Comparison of ENCODE assay signal across 1 cellular context in the genomic region with DNA sequence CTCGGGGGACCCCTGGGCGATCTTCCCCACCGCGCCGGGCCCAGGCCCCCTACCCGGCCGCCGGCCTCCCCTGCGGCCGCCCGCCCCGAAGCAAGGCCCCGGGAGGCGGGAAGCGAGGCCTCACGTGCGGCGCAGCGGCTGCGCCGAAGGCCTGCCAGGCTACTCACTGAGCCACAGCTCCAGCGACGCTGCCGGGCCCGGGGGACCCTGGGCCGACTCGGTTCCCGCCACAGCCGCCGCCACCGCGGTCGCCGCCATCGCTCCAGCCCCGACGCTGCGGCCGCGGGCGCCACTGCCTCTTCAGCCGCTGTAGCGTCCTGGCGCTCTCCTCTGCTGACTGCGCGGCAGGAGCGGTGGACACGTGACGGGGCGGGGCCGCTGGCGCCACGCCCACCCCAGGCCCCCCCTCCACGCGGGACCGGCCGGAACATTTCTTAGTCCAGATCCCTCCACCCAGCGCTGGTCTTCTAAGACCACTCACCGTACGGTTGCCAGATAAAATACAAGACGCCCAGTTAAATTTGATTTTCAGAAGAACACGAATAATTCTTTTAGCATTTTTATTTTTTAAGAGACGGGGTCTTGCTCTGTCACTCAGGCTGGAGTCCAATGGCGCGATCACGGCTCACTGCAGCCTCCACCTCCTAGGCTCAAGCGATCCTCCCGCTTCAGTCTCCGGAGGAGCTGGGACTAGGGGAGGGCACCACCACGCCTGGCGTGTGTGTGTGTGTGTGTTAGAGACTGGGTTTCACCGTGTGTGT.
TF ChIP-seq lines count a peak whose summit lies in the region.

Gene GGA2 (minus strand): TSS at position 341 of the 761 bp plus-strand sequence. CDS start 83 bp downstream, at position 258.

TF ChIP-seq in HepG2, 621 proteins besides CTCF, POLR2A, EP300 and RAD21 (continued from another document and continues in another):
- TF ChIP-seq CREBL2 (CRISPR knock-in tag; IDR thresholded peaks at IDR 0.05; ENCODE audit: borderline replicate concordance) (peak; percentile 94; the same call in 1 of the 2 replicates), ZNF260 (CRISPR knock-in tag; IDR thresholded peaks at IDR 0.05; ENCODE audit: borderline replicate concordance, low read depth) (no peak), ZNF441 (CRISPR knock-in tag; IDR thresholded peaks at IDR 0.05; ENCODE audit: borderline replicate concordance) (peak; percentile 92), KAT8 (CRISPR knock-in tag; IDR thresholded peaks at IDR 0.05) (peak; percentile 50), POLR2AphosphoS2 (IDR thresholded peaks at IDR 0.05; ENCODE audit: low read depth, low read length) (peak; percentile 81; the same call in 1 of the 2 replicates), KLF15 (CRISPR knock-in tag; IDR thresholded peaks at IDR 0.05; ENCODE audit: borderline replicate concordance) (peak; percentile 86; the same call in 1 of the 2 replicates), AHDC1 (CRISPR knock-in tag; IDR thresholded peaks at IDR 0.05; ENCODE audit: borderline replicate concordance) (no peak; the same call in 1 of the 2 replicates), ZNF317 (CRISPR knock-in tag; IDR thresholded peaks at IDR 0.05) (peak; percentile 51; the same call in 1 of the 2 replicates), KMT2A (CRISPR knock-in tag; IDR thresholded peaks at IDR 0.05) (peak; percentile 92), ZNF136 (CRISPR knock-in tag; IDR thresholded peaks at IDR 0.05; ENCODE audit: low read depth) (peak; percentile 62; the same call in 1 of the 2 replicates), FOXO1 (CRISPR knock-in tag; IDR thresholded peaks at IDR 0.05) (peak; percentile 87), FOXA3 (CRISPR knock-in tag; IDR thresholded peaks at IDR 0.05) (peak; percentile 76), ZNF572 (CRISPR knock-in tag; IDR thresholded peaks at IDR 0.05) (peak; percentile 7; the same call in 1 of the 2 replicates), ZFP91 (CRISPR knock-in tag; IDR thresholded peaks at IDR 0.05; ENCODE audit: borderline replicate concordance) (peak; percentile 94), ZNF556 (CRISPR knock-in tag; IDR thresholded peaks at IDR 0.05; ENCODE audit: borderline replicate concordance) (peak; percentile 97), ARNTL (CRISPR knock-in tag; IDR thresholded peaks at IDR 0.05) (peak; percentile 100), AGO1 (IDR thresholded peaks at IDR 0.05; ENCODE audit: low read depth, low read length, poor library complexity, severe bottlenecking) (peak; percentile 94), CREB3 (CRISPR knock-in tag; IDR thresholded peaks at IDR 0.05) (peak; percentile 97), SAP130 (CRISPR knock-in tag; IDR thresholded peaks at IDR 0.05; ENCODE audit: low read depth) (peak; percentile 99), HOXA9 (CRISPR knock-in tag; IDR thresholded peaks at IDR 0.05; ENCODE audit: borderline replicate concordance) (no peak; the same call in 1 of the 2 replicates), BCL6 (CRISPR knock-in tag; IDR thresholded peaks at IDR 0.05) (peak; percentile 69; the same call in 1 of the 2 replicates), HCFC1 (IDR thresholded peaks at IDR 0.05; ENCODE audit: low read depth, low read length) (peak; percentile 27; the same call in 1 of the 2 replicates), ZMYM4 (CRISPR knock-in tag; IDR thresholded peaks at IDR 0.05) (peak; percentile 94), KLF6 (CRISPR knock-in tag; IDR thresholded peaks at IDR 0.05) (peak; percentile 98), ZNF749 (CRISPR knock-in tag; IDR thresholded peaks at IDR 0.05; ENCODE audit: borderline replicate concordance) (peak; percentile 97; the same call in 1 of the 2 replicates), ZNF335 (CRISPR knock-in tag; IDR thresholded peaks at IDR 0.05) (no peak; the same call in 1 of the 2 replicates), TCF7L2 (IDR thresholded peaks at IDR 0.05; ENCODE audit: low read depth, low read length) (no peak), NFIC (IDR thresholded peaks at IDR 0.05; ENCODE audit: low read length) (no peak), HNF1A (IDR thresholded peaks at IDR 0.05; ENCODE audit: low read depth) (no peak), HNF1A (CRISPR knock-in tag; IDR thresholded peaks at IDR 0.05; ENCODE audit: borderline replicate concordance) (peak; percentile 87), SSRP1 (CRISPR knock-in tag; IDR thresholded peaks at IDR 0.05) (no peak), ZMAT3 (CRISPR knock-in tag; conservative IDR thresholded peaks at IDR 0.05) (peak; percentile 93), IKZF4 (CRISPR knock-in tag; IDR thresholded peaks at IDR 0.05; ENCODE audit: borderline replicate concordance, low read depth, not compliant biosample characterization) (peak; percentile 92), RBM39 (IDR thresholded peaks at IDR 0.05; ENCODE audit: low read depth, low read length, poor library complexity, severe bottlenecking) (peak; percentile 99), ZNF224 (CRISPR knock-in tag; IDR thresholded peaks at IDR 0.05) (0 out of 2 replicates have a peak, but pooled peaks have one; percentile 60), ZC3H4 (CRISPR knock-in tag; IDR thresholded peaks at IDR 0.05; ENCODE audit: borderline replicate concordance) (no peak; the same call in 1 of the 2 replicates), KDM5A (IDR thresholded peaks at IDR 0.05; ENCODE audit: borderline replicate concordance, low read length) (no peak; the same call in 1 of the 2 replicates), CHCHD3 (CRISPR knock-in tag; IDR thresholded peaks at IDR 0.05) (peak; percentile 90; the same call in 1 of the 2 replicates), SKI (IDR thresholded peaks at IDR 0.05; ENCODE audit: partially characterized antibody) (peak; percentile 60), MZF1 (CRISPR knock-in tag; IDR thresholded peaks at IDR 0.05; ENCODE audit: borderline replicate concordance) (0 out of 2 replicates have a peak, but pooled peaks have one; percentile 31)
- TF ChIP-seq, protein P1, sequence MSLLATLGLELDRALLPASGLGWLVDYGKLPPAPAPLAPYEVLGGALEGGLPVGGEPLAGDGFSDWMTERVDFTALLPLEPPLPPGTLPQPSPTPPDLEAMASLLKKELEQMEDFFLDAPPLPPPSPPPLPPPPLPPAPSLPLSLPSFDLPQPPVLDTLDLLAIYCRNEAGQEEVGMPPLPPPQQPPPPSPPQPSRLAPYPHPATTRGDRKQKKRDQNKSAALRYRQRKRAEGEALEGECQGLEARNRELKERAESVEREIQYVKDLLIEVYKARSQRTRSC (CRISPR knock-in tag; IDR thresholded peaks at IDR 0.05; ENCODE audit: low read depth) = peak; percentile 92
- TF ChIP-seq, protein P2, sequence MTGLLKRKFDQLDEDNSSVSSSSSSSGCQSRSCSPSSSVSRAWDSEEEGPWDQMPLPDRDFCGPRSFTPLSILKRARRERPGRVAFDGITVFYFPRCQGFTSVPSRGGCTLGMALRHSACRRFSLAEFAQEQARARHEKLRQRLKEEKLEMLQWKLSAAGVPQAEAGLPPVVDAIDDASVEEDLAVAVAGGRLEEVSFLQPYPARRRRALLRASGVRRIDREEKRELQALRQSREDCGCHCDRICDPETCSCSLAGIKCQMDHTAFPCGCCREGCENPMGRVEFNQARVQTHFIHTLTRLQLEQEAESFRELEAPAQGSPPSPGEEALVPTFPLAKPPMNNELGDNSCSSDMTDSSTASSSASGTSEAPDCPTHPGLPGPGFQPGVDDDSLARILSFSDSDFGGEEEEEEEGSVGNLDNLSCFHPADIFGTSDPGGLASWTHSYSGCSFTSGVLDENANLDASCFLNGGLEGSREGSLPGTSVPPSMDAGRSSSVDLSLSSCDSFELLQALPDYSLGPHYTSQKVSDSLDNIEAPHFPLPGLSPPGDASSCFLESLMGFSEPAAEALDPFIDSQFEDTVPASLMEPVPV (CRISPR knock-in tag; IDR thresholded peaks at IDR 0.05) = peak; percentile 95; the same call in 1 of the 2 replicates
- TF ChIP-seq, protein P3, sequence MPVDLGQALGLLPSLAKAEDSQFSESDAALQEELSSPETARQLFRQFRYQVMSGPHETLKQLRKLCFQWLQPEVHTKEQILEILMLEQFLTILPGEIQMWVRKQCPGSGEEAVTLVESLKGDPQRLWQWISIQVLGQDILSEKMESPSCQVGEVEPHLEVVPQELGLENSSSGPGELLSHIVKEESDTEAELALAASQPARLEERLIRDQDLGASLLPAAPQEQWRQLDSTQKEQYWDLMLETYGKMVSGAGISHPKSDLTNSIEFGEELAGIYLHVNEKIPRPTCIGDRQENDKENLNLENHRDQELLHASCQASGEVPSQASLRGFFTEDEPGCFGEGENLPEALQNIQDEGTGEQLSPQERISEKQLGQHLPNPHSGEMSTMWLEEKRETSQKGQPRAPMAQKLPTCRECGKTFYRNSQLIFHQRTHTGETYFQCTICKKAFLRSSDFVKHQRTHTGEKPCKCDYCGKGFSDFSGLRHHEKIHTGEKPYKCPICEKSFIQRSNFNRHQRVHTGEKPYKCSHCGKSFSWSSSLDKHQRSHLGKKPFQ (CRISPR knock-in tag; IDR thresholded peaks at IDR 0.05; ENCODE audit: insufficient replicate concordance) = peak; percentile 84
